In the genomic region with DNA sequence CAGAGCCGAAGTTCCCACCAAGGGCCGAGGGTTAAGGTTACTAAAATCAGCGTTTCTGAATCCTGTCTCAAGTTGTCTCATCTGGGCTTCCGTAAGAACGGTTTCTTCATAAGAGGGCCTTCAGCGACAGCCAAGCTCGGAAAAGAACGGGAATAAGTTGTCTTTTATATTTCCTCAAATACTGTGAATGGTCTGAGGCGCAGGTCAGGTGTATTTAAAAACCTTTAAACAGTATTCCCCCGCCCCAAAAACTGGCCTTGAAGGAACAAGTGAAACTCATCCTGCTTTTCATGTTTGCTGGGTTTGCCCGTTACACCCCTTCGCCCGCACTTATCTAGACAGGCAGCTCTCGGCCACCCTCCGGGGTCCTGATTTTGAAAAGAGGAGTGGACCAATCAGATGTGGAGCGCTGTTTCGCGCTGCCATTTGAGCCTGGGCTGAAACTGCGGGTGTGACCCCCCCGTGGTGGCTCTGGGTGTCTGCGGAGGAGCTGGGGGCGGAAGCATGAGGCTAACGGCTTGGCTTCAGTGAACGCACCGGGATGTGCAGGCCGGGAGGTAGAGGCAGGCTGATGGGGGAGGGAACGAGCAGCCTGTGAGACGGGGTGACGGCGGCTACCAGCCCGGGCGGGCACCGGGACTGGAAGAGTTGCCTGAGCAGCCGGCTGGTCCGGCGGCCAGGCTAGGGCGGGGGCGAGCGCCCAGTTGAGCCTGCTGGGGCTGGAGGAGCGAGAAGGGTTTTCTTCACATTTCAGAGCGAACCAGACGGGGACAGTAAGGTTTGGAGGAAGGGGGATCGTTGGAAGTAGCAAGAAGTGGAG, we compare ENCODE assay signal across 8 cellular contexts. TPM values are rescaled to one million over a fixed set of nuclear protein-coding genes. Genes with fewer than 3 reads are reported as not detected.
DNase-seq lines count a peak whose midpoint lies in the region; ATAC-seq and TF ChIP-seq lines count a peak whose summit lies in the region.
"Not testable (repeated sequence)": the region's sequence is repeated elsewhere in the genome, so short reads cannot be mapped to it uniquely, and the experiment has no call there.

A gene with protein sequence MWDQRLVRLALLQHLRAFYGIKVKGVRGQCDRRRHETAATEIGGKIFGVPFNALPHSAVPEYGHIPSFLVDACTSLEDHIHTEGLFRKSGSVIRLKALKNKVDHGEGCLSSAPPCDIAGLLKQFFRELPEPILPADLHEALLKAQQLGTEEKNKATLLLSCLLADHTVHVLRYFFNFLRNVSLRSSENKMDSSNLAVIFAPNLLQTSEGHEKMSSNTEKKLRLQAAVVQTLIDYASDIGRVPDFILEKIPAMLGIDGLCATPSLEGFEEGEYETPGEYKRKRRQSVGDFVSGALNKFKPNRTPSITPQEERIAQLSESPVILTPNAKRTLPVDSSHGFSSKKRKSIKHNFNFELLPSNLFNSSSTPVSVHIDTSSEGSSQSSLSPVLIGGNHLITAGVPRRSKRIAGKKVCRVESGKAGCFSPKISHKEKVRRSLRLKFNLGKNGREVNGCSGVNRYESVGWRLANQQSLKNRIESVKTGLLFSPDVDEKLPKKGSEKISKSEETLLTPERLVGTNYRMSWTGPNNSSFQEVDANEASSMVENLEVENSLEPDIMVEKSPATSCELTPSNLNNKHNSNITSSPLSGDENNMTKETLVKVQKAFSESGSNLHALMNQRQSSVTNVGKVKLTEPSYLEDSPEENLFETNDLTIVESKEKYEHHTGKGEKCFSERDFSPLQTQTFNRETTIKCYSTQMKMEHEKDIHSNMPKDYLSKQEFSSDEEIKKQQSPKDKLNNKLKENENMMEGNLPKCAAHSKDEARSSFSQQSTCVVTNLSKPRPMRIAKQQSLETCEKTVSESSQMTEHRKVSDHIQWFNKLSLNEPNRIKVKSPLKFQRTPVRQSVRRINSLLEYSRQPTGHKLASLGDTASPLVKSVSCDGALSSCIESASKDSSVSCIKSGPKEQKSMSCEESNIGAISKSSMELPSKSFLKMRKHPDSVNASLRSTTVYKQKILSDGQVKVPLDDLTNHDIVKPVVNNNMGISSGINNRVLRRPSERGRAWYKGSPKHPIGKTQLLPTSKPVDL (plus strand): TSS at position 454 of the 820 bp plus-strand sequence. CDS start 708 bp downstream, outside the sequence.

- H3K27ac ChIP-seq in ectodermal cell (ENCODE audit: insufficient read depth, low read depth, low read length, poor library complexity, severe bottlenecking) (peak within 1 kb of the TSS; percentile 82), skeletal muscle tissue (ENCODE audit: low read depth, low read length) (peak within 1 kb of the TSS; percentile 84), uterus (peak within 1 kb of the TSS; percentile 79 to 92)

- peak within 1 kb of the TSS; percentile 65 to 84 (median 82) for H3K9ac ChIP-seq in skeletal muscle tissue (ENCODE audit: low read depth in 1 of 3, low read length in 3 of 3)

- not testable (repeated sequence) for TF ChIP-seq POLR2A in uterus (IDR thresholded peaks at IDR 0.05)

- peak; percentile 91 for DNase-seq in NAMALWA (ENCODE audit: low spot score)
- DNase-seq in activated CD8-positive, alpha-beta memory T cell treated with anti-CD3 and anti-CD28 coated beads, Interleukin-2, amount 50 U/mL, for 1 hour (ENCODE audit: extremely low read depth) = peak; percentile 55
- DNase-seq in kidney tubule cell (ENCODE audit: low spot score) = peak; percentile 91
- peak; percentile 81 to 83 for DNase-seq in uterus

- H3K4me1 ChIP-seq in ectodermal cell (ENCODE audit: control insufficient read depth, insufficient read depth, low read length); skeletal muscle tissue (ENCODE audit: control insufficient read depth in 3 of 3, insufficient read depth in 3 of 3, low read length in 3 of 3); uterus: not testable (repeated sequence)

- not testable (repeated sequence) for H3K36me3 ChIP-seq in ectodermal cell (ENCODE audit: control insufficient read depth, insufficient read depth, low read length); skeletal muscle tissue (ENCODE audit: control insufficient read depth in 3 of 3, insufficient read depth in 3 of 3, low read length in 3 of 3); uterus

- ATAC-seq in GM18499 (IDR thresholded peaks at IDR 0.05; ENCODE audit: insufficient read depth, unreplicated experiment) = peak; percentile 41
- ATAC-seq in HG02642 (IDR thresholded peaks at IDR 0.05; ENCODE audit: poor library complexity, unreplicated experiment) = peak; percentile 88

- H3K9me3 ChIP-seq in ectodermal cell (ENCODE audit: control insufficient read depth, low read length); skeletal muscle tissue (ENCODE audit: control insufficient read depth in 3 of 3, low read length in 3 of 3); uterus: not testable (repeated sequence)

- TF ChIP-seq CTCF in uterus (IDR thresholded peaks at IDR 0.05) = not testable (repeated sequence)

- intact Hi-C loops in uterus (cut with DNase I; ENCODE audit: low total_unique reads) = not testable (repeated sequence)

- H3K4me3 ChIP-seq in ectodermal cell (ENCODE audit: insufficient read depth, low read depth, low read length) (peak within 1 kb of the TSS; percentile 58), skeletal muscle tissue (ENCODE audit: low read length in 3 of 3) (peak within 1 kb of the TSS; percentile 72 to 80 (median 72)), uterus (peak within 1 kb of the TSS; percentile 44 to 50)

- H3K27me3 ChIP-seq in ectodermal cell (ENCODE audit: control insufficient read depth, insufficient read depth, low read length, poor library complexity, severe bottlenecking); skeletal muscle tissue (ENCODE audit: control insufficient read depth in 3 of 3, insufficient read depth in 3 of 3, low read length in 3 of 3); uterus: not testable (repeated sequence)

- 0 to 1% methylated on average over 21 to 27 of the region's 43 CpGs for WGBS in ectodermal cell, 2 experiments

RNA-seq across cellular contexts. Expression of the gene that starts here (rescaled TPM):
- polyA plus RNA-seq in ectodermal cell (2013, experiment 1 of 4) = 53.6 TPM
- polyA plus RNA-seq in ectodermal cell (2013, experiment 2 of 4) = 45.3 TPM
- polyA plus RNA-seq in ectodermal cell (2013, experiment 3 of 4) = 40.7 TPM
- 40.2 TPM for polyA plus RNA-seq in ectodermal cell (2013, experiment 4 of 4)
- 3.7 TPM for total RNA-seq in skeletal muscle tissue
- total RNA-seq in uterus = 10 to 100 TPM in 1 of 4 donors, under 1 TPM in 1, not detected in 2; 0.70 to 25.0 TPM

Comparison
In these comparisons a context has a peak if more than half of its experiments do, and no peak if none do; other contexts are left out.
1. Peak in every context shown above with its lines: DNase-seq, ATAC-seq, H3K4me3 ChIP-seq and H3K27ac ChIP-seq.